8 cellular contexts compared by ENCODE assay signal in genomic region chr5:53110156-53110555, GRCh38. TPM values are rescaled to one million over a fixed set of nuclear protein-coding genes. Genes with fewer than 3 reads are reported as not detected.
DNase-seq lines count a peak whose midpoint lies in the region; ATAC-seq and TF ChIP-seq lines count a peak whose summit lies in the region.

No MANE protein-coding gene starts in this region.

- H3F3A ChIP-seq in SU-DHL-6 (ENCODE audit: insufficient read depth): 0 out of 2 replicates have a peak, but pooled peaks cover 4% of the 10 kb centered on the region

- in situ Hi-C loops in gastrocnemius medialis (cut with MboI; ENCODE audit: low sequenced_read_pairs in 4 of 4): no loop called here

- ATAC-seq in GM18502 (IDR thresholded peaks at IDR 0.05; ENCODE audit: poor library complexity, unreplicated experiment) (peak; percentile 11), gastrocnemius medialis (peak; percentile 20 to 26)

- H2AFZ ChIP-seq in SU-DHL-6 (ENCODE audit: low read depth, low read length, severe bottlenecking): peak overlapping the region; percentile 83

- TF ChIP-seq CTCF in HFFc6 (IDR thresholded peaks at IDR 0.05): no peak
- no peak for TF ChIP-seq CTCF in SU-DHL-6 (IDR thresholded peaks at IDR 0.05; ENCODE audit: insufficient read depth, low read length, poor library complexity, severe bottlenecking)
- TF ChIP-seq CTCF in foreskin fibroblast (IDR thresholded peaks at IDR 0.05; ENCODE audit: low read depth, low read length): no peak
- no peak for TF ChIP-seq CTCF in gastrocnemius medialis (IDR thresholded peaks at IDR 0.05 in 4 of 5, conservative IDR thresholded peaks at IDR 0.05 in 1 of 5)

- no peaks in the 10 kb centered on the region for H3K27me3 ChIP-seq in SU-DHL-6 (ENCODE audit: low read length)
- H3K27me3 ChIP-seq in gastrocnemius medialis: no peaks in the 10 kb centered on the region

- H4K20me1 ChIP-seq in SU-DHL-6 (ENCODE audit: low read depth, low read length): no peaks in the 10 kb centered on the region

- peak overlapping the region; percentile 90 for H3K4me2 ChIP-seq in SU-DHL-6 (ENCODE audit: low read depth, low read length, poor library complexity, severe bottlenecking)

- no peaks in the 10 kb centered on the region; the same call in 1 of the 2 replicates for H3K27me3 Mint-ChIP-seq in HFFc6 (ENCODE audit: insufficient read depth)

- H3K36me3 ChIP-seq in SU-DHL-6 (ENCODE audit: low read length): 0 out of 2 replicates have a peak, but pooled peaks cover 3% of the 10 kb centered on the region
- peaks cover 0 to 5% of the 10 kb centered on the region in 2 donors for H3K36me3 ChIP-seq in gastrocnemius medialis

- no peaks in the 10 kb centered on the region for H3K9me2 ChIP-seq in SU-DHL-6 (replicated peaks; ENCODE audit: insufficient read depth, low read length)

- intact Hi-C loops in gastrocnemius medialis (cut with DNase I; ENCODE audit: low total_unique reads): no loop called here

- H3K4me1 Mint-ChIP-seq in HFFc6 (ENCODE audit: low read depth): peaks cover 51% of the 10 kb centered on the region

- no peak for DNase-seq in HFFc6
- no peak for DNase-seq in foreskin fibroblast
- DNase-seq in gastrocnemius medialis: no peak
- no peak for DNase-seq in kidney glomerular epithelial cell (lab: John Stamatoyannopoulos, UW)
- DNase-seq in NCI-H1417 (lab: John Stamatoyannopoulos, UW): no peak
- no peak for DNase-seq in NCI-H1694 (lab: John Stamatoyannopoulos, UW)

- H3K9me3 Mint-ChIP-seq in HFFc6: no peaks in the 10 kb centered on the region

- H3K4me3 ChIP-seq in SU-DHL-6 (ENCODE audit: insufficient read depth, low read length, poor library complexity, severe bottlenecking): peak overlapping the region; percentile 77
- H3K4me3 ChIP-seq in foreskin fibroblast (ENCODE audit: low read depth in 1 of 2, low read length in 2 of 2): peak overlapping the region; percentile 71 to 96
- H3K4me3 ChIP-seq in gastrocnemius medialis: peak overlapping the region; percentile 72 to 87 (median 82)

- peak overlapping the region; percentile 84 for H3K9ac ChIP-seq in SU-DHL-6 (ENCODE audit: low read length)

- peaks cover 32% of the 10 kb centered on the region; the same call in 1 of the 2 replicates for H3K79me2 ChIP-seq in SU-DHL-6 (ENCODE audit: insufficient read depth, low read length)

- H3K36me3 Mint-ChIP-seq in HFFc6 (ENCODE audit: low read depth): peaks cover 23% of the 10 kb centered on the region

- H3K9me3 ChIP-seq in SU-DHL-6 (ENCODE audit: insufficient read depth, low read length) (no peaks in the 10 kb centered on the region), gastrocnemius medialis (no peaks in the 10 kb centered on the region)

- peak overlapping the region; percentile 97 for H3K4me3 Mint-ChIP-seq in HFFc6

- peaks cover 18 to 20% of the 10 kb centered on the region in 2 donors for H3K4me1 ChIP-seq in gastrocnemius medialis

- H3K27ac Mint-ChIP-seq in HFFc6: peak overlapping the region; percentile 82

- TF ChIP-seq POLR2A in gastrocnemius medialis (IDR thresholded peaks at IDR 0.05): no peak

- no peak overlapping the region for H3K27ac ChIP-seq in SU-DHL-6 (ENCODE audit: low read depth, low read length)
- H3K27ac ChIP-seq in gastrocnemius medialis: peak overlapping the region; percentile 80 to 88 (median 86)

RNA-seq across cellular contexts. Expression of gene MOCS2, which starts 0.6 kb away (rescaled TPM):
- total RNA-seq in HFFc6 (2021; fragmentation: NEBNext Ultra II Directional; extraction: Animal tissue kit (Norgen Biotek cat#: 25700)): 10 to 100 TPM; 51.2 to 58.7 (median 54.9) TPM
- 10 to 100 TPM; 32.0 to 58.6 (median 53.1) TPM for total RNA-seq in gastrocnemius medialis
